ENCODE assay signal across 29 cellular contexts in the genomic region with DNA sequence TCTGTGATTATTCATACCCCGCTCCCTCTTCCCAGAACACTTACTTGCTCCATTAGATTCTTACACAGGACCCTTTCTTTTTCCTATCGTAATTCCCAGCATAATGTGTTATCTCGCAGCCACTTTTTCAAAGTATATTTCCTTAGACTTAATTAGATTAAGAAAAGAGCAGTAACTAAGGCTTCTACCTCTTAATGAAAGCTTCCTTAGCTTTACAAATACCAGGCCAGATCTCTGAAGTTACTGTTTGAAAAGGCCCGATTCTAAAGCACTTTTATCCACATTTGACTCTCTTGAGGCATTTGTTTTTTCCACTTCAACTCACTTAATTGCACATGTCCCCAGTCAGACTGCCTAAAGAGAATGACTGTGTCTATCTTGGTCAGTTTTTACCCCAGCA.
"Had no signal": no experiment of that assay in that cellular context is flagged by ENCODE, and none has a peak within 500 bp of the region (broad histone marks: within the 10 kb centered on the region; RNA-seq: fewer than 3 reads in every experiment).

No MANE protein-coding gene starts in this region.

- H3K9me3 Mint-ChIP-seq: activated CD4-positive, alpha-beta T cell treated with anti-CD3 and anti-CD28 coated beads, Interleukin-2, amount 10 ng/mL, durations not matched to agents 24 days and 14 days; activated T-helper 1 cell treated with anti-CD3 and anti-CD28 coated beads, Interleukin-12 subunit alpha, Interleukin-12 subunit beta, Interleukin-2, Interleukin-4 antibody, amounts not matched to agents 30 ng/mL and 10 ng/mL and 1 ng/mL, durations not matched to agents 14 hours and 24 hours and 36 hours; type B pancreatic cell had no signal

- H3K9me3 ChIP-seq: body of pancreas, spleen, thoracic aorta, vagina had no signal

- DNase-seq: activated CD4-positive, alpha-beta memory T cell treated with anti-CD3 and anti-CD28 coated beads, Interleukin-2, amount 10 ng/mL, durations not matched to agents 7 days and 5 days; activated CD4-positive, alpha-beta T cell treated with anti-CD3 and anti-CD28 coated beads, Interleukin-2, amount 10 ng/mL, durations not matched to agents 24 days and 14 days; activated gamma-delta T cell; activated naive CD4-positive, alpha-beta T cell treated with anti-CD3 and anti-CD28 coated beads, Interleukin-2, amount 50 U/mL, for 16 hours; activated naive CD8-positive, alpha-beta T cell treated with anti-CD3 and anti-CD28 coated beads, Interleukin-2, amount 50 U/mL, for 24 hours; activated T-cell treated with anti-CD3 and anti-CD28 coated beads for 4 hours; body of pancreas; effector CD4-positive, alpha-beta T cell; foreskin melanocyte; glutamatergic neuron; hypothalamus; islet precursor cell; left lung; midbrain; posterior cingulate gyrus; spleen; stimulated activated CD4-positive, alpha-beta T cell treated with anti-CD3 and anti-CD28 coated beads, Interleukin-4, amount 100 ng/mL, for 1 hour; stimulated activated naive CD4-positive, alpha-beta T cell treated with Interleukin-2 at 50 U/mL for 16 hours; T-cell had no signal

- H3K36me3 ChIP-seq: left lung, spleen, thoracic aorta, vagina had no signal

- H3K27ac Mint-ChIP-seq: activated CD4-positive, alpha-beta memory T cell treated with anti-CD3 and anti-CD28 coated beads, Interleukin-2, amount 10 ng/mL, durations not matched to agents 7 days and 5 days; activated CD4-positive, alpha-beta T cell treated with anti-CD3 and anti-CD28 coated beads, Interleukin-2, amount 10 ng/mL, durations not matched to agents 24 days and 14 days; activated naive CD8-positive, alpha-beta T cell treated with anti-CD3 and anti-CD28 coated beads, Interleukin-2, amount 50 U/mL, for 24 hours; activated T-helper 1 cell treated with anti-CD3 and anti-CD28 coated beads, Interleukin-12 subunit alpha, Interleukin-12 subunit beta, Interleukin-2, Interleukin-4 antibody, amounts not matched to agents 30 ng/mL and 10 ng/mL and 1 ng/mL, durations not matched to agents 14 hours and 24 hours and 36 hours; dendritic cell treated with granulocyte-macrophage colony-stimulating factor and Interleukin-4, amounts not matched to agents 40 ng/mL and 50 ng/mL, for 4 days; natural killer cell treated with Interleukin-12 subunit alpha and Interleukin-12 subunit beta and Interleukin-15 and Interleukin-18, amount 100 ng/mL, for 72 hours; T-cell; T-helper 2 cell treated with Interferon-gamma antibody and Interleukin-4, amounts not matched to agents 5 μg/mL and 100 μg/mL, for 36 hours; type B pancreatic cell had no signal

- H3K27me3 ChIP-seq: body of pancreas, left lung, spleen, vagina had no signal

- H3K4me3 ChIP-seq: body of pancreas, left lung, lung, spleen, thoracic aorta, vagina had no signal

- H3K27me3 Mint-ChIP-seq: activated CD4-positive, alpha-beta memory T cell treated with anti-CD3 and anti-CD28 coated beads, Interleukin-2, amount 10 ng/mL, durations not matched to agents 7 days and 5 days; activated CD4-positive, alpha-beta T cell treated with anti-CD3 and anti-CD28 coated beads, Interleukin-2, amount 10 ng/mL, durations not matched to agents 24 days and 14 days; activated naive CD8-positive, alpha-beta T cell treated with anti-CD3 and anti-CD28 coated beads, Interleukin-2, amount 50 U/mL, for 24 hours; dendritic cell treated with granulocyte-macrophage colony-stimulating factor and Interleukin-4, amounts not matched to agents 40 ng/mL and 50 ng/mL, for 4 days; natural killer cell treated with Interleukin-12 subunit alpha and Interleukin-12 subunit beta and Interleukin-15 and Interleukin-18, amount 100 ng/mL, for 72 hours; T-cell; type B pancreatic cell had no signal

- H3K27ac ChIP-seq: body of pancreas, left lung, spleen, thoracic aorta, vagina, VCaP had no signal

- H3K36me3 Mint-ChIP-seq: natural killer cell treated with Interleukin-12 subunit alpha and Interleukin-12 subunit beta and Interleukin-15 and Interleukin-18, amount 100 ng/mL, for 72 hours; T-cell; type B pancreatic cell had no signal

- H3K4me3 Mint-ChIP-seq: activated CD4-positive, alpha-beta memory T cell treated with anti-CD3 and anti-CD28 coated beads, Interleukin-2, amount 10 ng/mL, durations not matched to agents 7 days and 5 days; activated CD4-positive, alpha-beta T cell treated with anti-CD3 and anti-CD28 coated beads, Interleukin-2, amount 10 ng/mL, durations not matched to agents 24 days and 14 days; activated naive CD8-positive, alpha-beta T cell treated with anti-CD3 and anti-CD28 coated beads, Interleukin-2, amount 50 U/mL, for 24 hours; activated T-helper 1 cell treated with anti-CD3 and anti-CD28 coated beads, Interleukin-12 subunit alpha, Interleukin-12 subunit beta, Interleukin-2, Interleukin-4 antibody, amounts not matched to agents 30 ng/mL and 10 ng/mL and 1 ng/mL, durations not matched to agents 14 hours and 24 hours and 36 hours; dendritic cell treated with granulocyte-macrophage colony-stimulating factor and Interleukin-4, amounts not matched to agents 40 ng/mL and 50 ng/mL, for 4 days; natural killer cell treated with Interleukin-12 subunit alpha and Interleukin-12 subunit beta and Interleukin-15 and Interleukin-18, amount 100 ng/mL, for 72 hours; T-cell; T-helper 2 cell treated with Interferon-gamma antibody and Interleukin-4, amounts not matched to agents 5 μg/mL and 100 μg/mL, for 36 hours; type B pancreatic cell had no signal

- ATAC-seq: activated CD4-positive, CD25-positive, alpha-beta regulatory T cell treated with anti-CD3 and anti-CD28 coated beads, Interleukin-2, amount 50 U/mL, for 24 hours; activated naive CD8-positive, alpha-beta T cell treated with anti-CD3 and anti-CD28 coated beads, Interleukin-2, amount 50 U/mL, for 24 hours; body of pancreas; left lung; natural killer cell treated with Interleukin-12 subunit alpha and Interleukin-12 subunit beta and Interleukin-15 and Interleukin-18, amount 100 ng/mL, for 72 hours; T-cell had no signal

- H3K4me1 Mint-ChIP-seq: activated CD4-positive, alpha-beta memory T cell treated with anti-CD3 and anti-CD28 coated beads, Interleukin-2, amount 10 ng/mL, durations not matched to agents 7 days and 5 days; activated CD4-positive, alpha-beta T cell treated with anti-CD3 and anti-CD28 coated beads, Interleukin-2, amount 10 ng/mL, durations not matched to agents 24 days and 14 days; activated naive CD8-positive, alpha-beta T cell treated with anti-CD3 and anti-CD28 coated beads, Interleukin-2, amount 50 U/mL, for 24 hours; T-cell had no signal

- H3K4me1 ChIP-seq: left lung, spleen, vagina had no signal
